ENCODE assay signal across 21 cellular contexts in genomic region chrX:47843363-47843762, GRCh38.
"Had no signal": no experiment of that assay in that cellular context is flagged by ENCODE, and none has a peak within 500 bp of the region (broad histone marks: within the 10 kb centered on the region; RNA-seq: fewer than 3 reads in every experiment).

No MANE protein-coding gene starts in this region.

- ATAC-seq: foreskin keratinocyte; left lung; lower lobe of right lung; natural killer cell treated with Interleukin-12 subunit alpha and Interleukin-12 subunit beta and Interleukin-15 and Interleukin-18, amount 100 ng/mL, for 72 hours; stimulated activated naive B cell treated with anti-CD40 and anti-IgM and Interleukin-4, amounts not matched to agents 10 μg/mL and 1 μg/mL and 100 μg/mL, for 72 hours; stimulated activated naive CD8-positive, alpha-beta T cell treated with anti-CD3 and anti-CD28 coated beads, Interleukin-15, amount 100 ng/mL, for 72 hours; upper lobe of right lung had no signal

- H3K4me2 ChIP-seq: neural progenitor cell had no signal

- H2AFZ ChIP-seq: neural progenitor cell had no signal

- DNase-seq: effector memory CD4-positive, alpha-beta T cell; foreskin keratinocyte; immature natural killer cell; left lung; lower lobe of right lung; midbrain; ovary; sigmoid colon; stimulated activated CD4-positive, alpha-beta T cell treated with anti-CD3 and anti-CD28 coated beads, Interleukin-2, amount 100 ng/mL, for 24 hours; stimulated activated CD4-positive, alpha-beta T cell treated with anti-CD3 and anti-CD28 coated beads, Interleukin-4, amount 100 ng/mL, for 4 hours; stimulated activated naive B cell treated with anti-CD40 and anti-IgM and Interleukin-4, amounts not matched to agents 10 μg/mL and 1 μg/mL and 100 μg/mL, for 72 hours; stimulated activated naive CD8-positive, alpha-beta T cell treated with anti-CD3 and anti-CD28 coated beads, Interleukin-15, amount 100 ng/mL, for 72 hours; testis; upper lobe of right lung had no signal

- H3K27ac ChIP-seq: epithelial cell of prostate, foreskin keratinocyte, left lung, lower lobe of right lung, neural progenitor cell, ovary, right atrium auricular region, sigmoid colon, skin epidermis, testis, tibial nerve, upper lobe of right lung, vagina had no signal

- H3K9ac ChIP-seq: neural progenitor cell had no signal

- H3K27me3 ChIP-seq: foreskin keratinocyte, left lung, neural progenitor cell, ovary, right atrium auricular region, sigmoid colon, testis, tibial nerve, upper lobe of right lung, vagina had no signal

- H3K9me3 ChIP-seq: left lung, lower lobe of right lung, ovary, right atrium auricular region, sigmoid colon, testis, tibial nerve, upper lobe of right lung, vagina had no signal

- H3K36me3 ChIP-seq: ovary had no signal

- H3K4me3 ChIP-seq: left lung, lower lobe of right lung, neural progenitor cell, ovary, right atrium auricular region, sigmoid colon, skin epidermis, testis, tibial nerve, upper lobe of right lung, vagina had no signal

- H3K4me1 ChIP-seq: foreskin keratinocyte, lower lobe of right lung, neural progenitor cell, right atrium auricular region, sigmoid colon, testis, tibial nerve, vagina had no signal
